35 cellular contexts compared by ENCODE assay signal in the genomic region with DNA sequence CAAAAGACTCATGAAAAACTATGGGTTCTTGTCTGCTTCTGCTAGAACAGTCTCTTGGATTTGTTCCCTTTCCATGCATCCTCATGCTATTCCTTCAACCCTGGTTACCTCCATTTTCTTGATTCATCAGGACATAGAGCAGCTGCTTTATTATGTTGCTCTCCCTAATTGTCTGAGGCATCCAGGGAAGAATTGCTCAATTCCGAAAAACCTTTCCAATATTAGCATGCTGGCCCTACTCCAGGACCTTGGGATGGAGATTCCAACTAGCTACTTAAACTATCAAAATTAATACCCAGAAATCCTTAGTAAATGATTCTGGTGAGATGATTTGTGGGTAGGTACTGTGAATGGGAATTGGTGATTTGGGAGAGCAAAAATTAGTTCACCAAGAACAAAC. TPM values are rescaled to one million over a fixed set of nuclear protein-coding genes. Genes with fewer than 3 reads are reported as not detected.
"Had no signal": no experiment of that assay in that cellular context is flagged by ENCODE, and none has a peak within 500 bp of the region (broad histone marks: within the 10 kb centered on the region; RNA-seq: fewer than 3 reads in every experiment).

No MANE protein-coding gene starts in this region.

- H3K36me3 ChIP-seq: gastrocnemius medialis, heart left ventricle, left lung, ovary, sigmoid colon, spleen, suprapubic skin, transverse colon, upper lobe of right lung, uterus had no signal

- H3K4me3 ChIP-seq: gastrocnemius medialis, heart left ventricle, hepatocyte, left lung, ovary, psoas muscle, sigmoid colon, skin epidermis, spleen, suprapubic skin, transverse colon, upper lobe of right lung, uterus had no signal

- H3K79me2 ChIP-seq: hepatocyte had no signal

- H3K9me3 ChIP-seq: gastrocnemius medialis, heart left ventricle, left lung, ovary, psoas muscle, sigmoid colon, spleen, suprapubic skin, transverse colon, upper lobe of right lung, uterus had no signal

- H2AFZ ChIP-seq: hepatocyte had no signal

- ATAC-seq: esophagus mucosa; gastrocnemius medialis; heart left ventricle; left cardiac atrium; left lung; natural killer cell; psoas muscle; right cardiac atrium; stimulated activated naive B cell treated with anti-CD40 and anti-IgM and Interleukin-4, amounts not matched to agents 10 μg/mL and 1 μg/mL and 100 μg/mL, for 72 hours; stimulated activated naive CD8-positive, alpha-beta T cell treated with anti-CD3 and anti-CD28 coated beads, Interleukin-15, amount 100 ng/mL, for 72 hours; upper lobe of right lung had no signal

- FAIRE-seq: colon, kidney had no signal

- H3K4me1 ChIP-seq: gastrocnemius medialis, heart left ventricle, left lung, psoas muscle, sigmoid colon, spleen, suprapubic skin, transverse colon, upper lobe of right lung, uterus had no signal

- DNase-seq: effector CD8-positive, alpha-beta T cell; endodermal cell; gastrocnemius medialis; heart left ventricle; kidney; left cardiac atrium; left lung; natural killer cell; occipital lobe; posterior cingulate gyrus; psoas muscle; right cardiac atrium; sigmoid colon; spleen; stimulated activated CD4-positive, alpha-beta T cell treated with anti-CD3 and anti-CD28 coated beads, Interleukin-2, amount 100 ng/mL, for 48 hours; stimulated activated naive B cell treated with anti-CD40 and anti-IgM and Interleukin-4, amounts not matched to agents 10 μg/mL and 1 μg/mL and 100 μg/mL, for 72 hours; stimulated activated naive CD8-positive, alpha-beta T cell treated with anti-CD3 and anti-CD28 coated beads, Interleukin-15, amount 100 ng/mL, for 72 hours; transverse colon; upper lobe of right lung; uterus had no signal

- H3K27ac ChIP-seq: heart left ventricle, hepatocyte, left lung, ovary, psoas muscle, sigmoid colon, skin epidermis, spleen, suprapubic skin, transverse colon, upper lobe of right lung, uterus had no signal

- H3K27me3 ChIP-seq: gastrocnemius medialis, hepatocyte, left lung, ovary, sigmoid colon, spleen, suprapubic skin, transverse colon, upper lobe of right lung, uterus had no signal

RNA-seq across cellular contexts. Expression of gene FAM47B, which starts 56.6 kb away (rescaled TPM):
- total RNA-seq: cerebellum, endodermal cell, esophagus mucosa, fibroblast of lung, gastrocnemius medialis, heart left ventricle, hepatocyte, kidney, left cardiac atrium, left lung, lower leg skin, lung microvascular endothelial cell, mesenteric fat pad, myocyte, natural killer cell, occipital lobe, ovary, psoas muscle, renal cortical epithelial cell, right cardiac atrium, sigmoid colon, spleen, suprapubic skin, transverse colon, upper lobe of right lung, uterus had no signal
- polyA plus RNA-seq: fibroblast of lung, heart left ventricle, hepatocyte, neural cell, ovary, psoas muscle, right cardiac atrium, sigmoid colon, spleen, thymus had no signal
